ENCODE assay signal across 11 cellular contexts in genomic region chr5:134249469-134250379, GRCh38. TPM values are rescaled to one million over a fixed set of nuclear protein-coding genes. Genes with fewer than 3 reads are reported as not detected.
DNase-seq lines count a peak whose midpoint lies in the region; ATAC-seq and TF ChIP-seq lines count a peak whose summit lies in the region.
"Had no signal": no experiment of that assay in that cellular context is flagged by ENCODE, and none has a peak within 500 bp of the region (broad histone marks: within the 10 kb centered on the region; RNA-seq: fewer than 3 reads in every experiment).

No MANE protein-coding gene starts in this region.

- TF ChIP-seq CTCF in heart left ventricle (IDR thresholded peaks at IDR 0.05) (no peak), sigmoid colon (IDR thresholded peaks at IDR 0.05) (no peak), esophagus muscularis mucosa (IDR thresholded peaks at IDR 0.05) (no peak)

- intact Hi-C loops in heart left ventricle (cut with DNase I): loop anchor here in 2 of 10 donors (5.0 to 10.0 kb wide), 2 partner anchors 38 to 55 kb away; no protein-coding TSS in a partner anchor
- intact Hi-C loops in sigmoid colon (cut with DNase I): no loop called here
- intact Hi-C loops in esophagus muscularis mucosa (cut with DNase I): no loop called here

- peak overlapping the region in 7 of 12 donors; percentile 2 to 61 (median 39) for H3K27ac ChIP-seq in heart left ventricle
- no peak overlapping the region for H3K27ac ChIP-seq in sigmoid colon
- no peak overlapping the region for H3K27ac ChIP-seq in esophagus muscularis mucosa (replicated peaks in 1 of 4)

- H3K27me3 ChIP-seq in heart left ventricle (no peaks in the 10 kb centered on the region), sigmoid colon (no peaks in the 10 kb centered on the region), esophagus muscularis mucosa (no peaks in the 10 kb centered on the region)

- H3K36me3 Mint-ChIP-seq in T-helper 17 cell (ENCODE audit: low read depth): peaks cover 3% of the 10 kb centered on the region
- H3K36me3 Mint-ChIP-seq: naive B cell had no signal

- H3K9me3 ChIP-seq in T-helper 17 cell (ENCODE audit: control insufficient read depth, low read length, poor library complexity, severe bottlenecking): no peaks in the 10 kb centered on the region
- H3K9me3 ChIP-seq in heart left ventricle: no peaks in the 10 kb centered on the region
- no peaks in the 10 kb centered on the region for H3K9me3 ChIP-seq in sigmoid colon
- no peaks in the 10 kb centered on the region for H3K9me3 ChIP-seq in esophagus muscularis mucosa

- H3K4me3 ChIP-seq in heart left ventricle: no peak overlapping the region
- H3K4me3 ChIP-seq in sigmoid colon: no peak overlapping the region
- no peak overlapping the region for H3K4me3 ChIP-seq in esophagus muscularis mucosa

- TF ChIP-seq EP300 in sigmoid colon (IDR thresholded peaks at IDR 0.05) (no peak), esophagus muscularis mucosa (IDR thresholded peaks at IDR 0.05) (no peak)

- TF ChIP-seq POLR2A in heart left ventricle (IDR thresholded peaks at IDR 0.05) (no peak), sigmoid colon (IDR thresholded peaks at IDR 0.05) (no peak), esophagus muscularis mucosa (IDR thresholded peaks at IDR 0.05; ENCODE audit: low read depth) (no peak)

- H3K4me1 ChIP-seq in heart left ventricle (peaks cover 0 to 45% (median 10%) of the 10 kb centered on the region in 12 donors), sigmoid colon (peaks cover 0 to 7% (median 5%) of the 10 kb centered on the region in 4 donors), esophagus muscularis mucosa (peaks cover 4 to 9% (median 9%) of the 10 kb centered on the region in 4 donors)

- H3K4me3 Mint-ChIP-seq in T-helper 17 cell: no peak overlapping the region
- H3K4me3 Mint-ChIP-seq: naive B cell had no signal

- H3K36me3 ChIP-seq in heart left ventricle: no peaks in the 10 kb centered on the region
- no peaks in the 10 kb centered on the region for H3K36me3 ChIP-seq in sigmoid colon
- H3K36me3 ChIP-seq in esophagus muscularis mucosa: no peaks in the 10 kb centered on the region

- DNase-seq in HT1080 (ENCODE audit: low read depth) (peak; percentile 30), T-helper 17 cell (no peak), heart left ventricle (peak in 4 of 5 donors; percentile 21 to 53 (median 38)), sigmoid colon (peak; percentile 66), T1000 (lab: John Stamatoyannopoulos, UW) (no peak), esophagus muscularis mucosa (ENCODE audit: extremely low spot score) (no peak), SW 1271 (lab: John Stamatoyannopoulos, UW) (no peak)
- DNase-seq: naive B cell; NCI-H1436 treated with DMSO at 0.1 percent for 48 hours; stimulated activated CD4-positive, alpha-beta T cell treated with anti-CD3 and anti-CD28 coated beads, Interleukin-12 subunit alpha, Interleukin-12 subunit beta, amount 100 ng/mL, for 4 hours had no signal

- WGBS in heart left ventricle, 4 donors: 76 to 79% (median 78%) methylated on average over 11 to 15 of the region's 15 CpGs
- WGBS in sigmoid colon, 2 donors: 85 to 88% methylated on average over 15 of the region's 15 CpGs
- whole genome bisulfite sequencing in esophagus muscularis mucosa: 84% methylated on average over 14 of the region's 15 CpGs

- H3K4me1 Mint-ChIP-seq in T-helper 17 cell: peaks cover 3% of the 10 kb centered on the region
- H3K4me1 Mint-ChIP-seq: naive B cell had no signal

- no peak overlapping the region for H3K27ac Mint-ChIP-seq in T-helper 17 cell

- peaks cover 22% of the 10 kb centered on the region for H3K27me3 Mint-ChIP-seq in T-helper 17 cell

- ATAC-seq in T-helper 17 cell (peak; percentile 25), heart left ventricle (peak in 3 of 4 donors; percentile 10 to 41 (median 35)), HG03432 (IDR thresholded peaks at IDR 0.05; ENCODE audit: unreplicated experiment) (no peak)

RNA-seq across cellular contexts. Expression of gene PPP2CA, which starts 23.9 kb away (rescaled TPM):
- total RNA-seq in HT1080 (2014; rRNA removed; shearing (Covaris generic)): 224 and 287 TPM in 2 replicates
- 233 and 235 TPM in 2 replicates for polyA plus RNA-seq in HT1080 (2015; cell fraction: cytosol; rRNA removed)
- polyA plus RNA-seq in HT1080 (2015; cell fraction: nucleus; rRNA removed): 186 and 229 TPM in 2 replicates
- total RNA-seq in T-helper 17 cell (100 to 1,000 TPM; 233 to 239 TPM), heart left ventricle (100 to 1,000 TPM; 143 to 219 (median 180) TPM), sigmoid colon (100 to 1,000 TPM; 102 to 145 (median 118) TPM), esophagus muscularis mucosa (100 to 1,000 TPM in 2 of 4 donors, 10 to 100 TPM in 2; 89.0 to 142 (median 115) TPM)
- polyA plus RNA-seq in heart left ventricle (100 to 1,000 TPM in 1 of 2 donors, 10 to 100 TPM in 1; 59.7 to 157 TPM), sigmoid colon (10 to 100 TPM; 48.6 to 59.4 (median 52.8) TPM)

Comparison
In these comparisons a context has a peak if more than half of its experiments do, and no peak if none do; other contexts are left out.
1. DNase-seq: peak in HT1080 (single experiment), heart left ventricle (4 of 5) and sigmoid colon (single experiment); none in T-helper 17 cell (0 of 3), T1000 (single experiment), esophagus muscularis mucosa (single experiment) and SW 1271 (0 of 2).
2. H3K27ac ChIP-seq: peak in heart left ventricle (7 of 12); none in sigmoid colon (0 of 4) and esophagus muscularis mucosa (0 of 4).